In the genomic region with DNA sequence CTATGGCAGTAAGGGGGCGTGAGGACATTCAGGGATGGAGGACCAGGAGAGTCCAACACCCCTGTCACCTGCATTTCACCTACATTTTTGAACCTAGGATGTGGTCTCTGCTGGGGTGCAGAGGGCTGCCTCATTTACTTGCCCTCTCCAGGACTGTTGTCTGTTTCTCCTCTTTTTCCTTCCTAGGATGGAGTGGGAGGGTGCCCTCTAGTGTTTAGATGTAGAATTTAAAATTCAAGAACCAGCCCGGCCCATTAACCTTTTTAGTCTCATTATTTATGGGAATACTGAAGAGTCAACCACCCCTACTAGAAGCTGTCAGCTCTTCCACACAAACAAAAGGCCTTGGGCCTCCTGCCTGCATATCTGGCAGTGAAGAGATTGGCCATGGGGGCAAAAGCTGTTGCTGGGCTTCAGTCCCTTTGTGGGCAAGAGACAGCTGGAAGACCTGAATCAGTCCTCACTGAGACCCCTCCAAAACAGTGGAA, we compare ENCODE assay signal across 1 cellular context.
TF ChIP-seq lines count a peak whose summit lies in the region.

No MANE protein-coding gene starts in this region.

TF ChIP-seq in HCT116, 20 proteins besides CTCF, POLR2A, EP300 and RAD21 (continued from another document):
- TF ChIP-seq, protein P1, sequence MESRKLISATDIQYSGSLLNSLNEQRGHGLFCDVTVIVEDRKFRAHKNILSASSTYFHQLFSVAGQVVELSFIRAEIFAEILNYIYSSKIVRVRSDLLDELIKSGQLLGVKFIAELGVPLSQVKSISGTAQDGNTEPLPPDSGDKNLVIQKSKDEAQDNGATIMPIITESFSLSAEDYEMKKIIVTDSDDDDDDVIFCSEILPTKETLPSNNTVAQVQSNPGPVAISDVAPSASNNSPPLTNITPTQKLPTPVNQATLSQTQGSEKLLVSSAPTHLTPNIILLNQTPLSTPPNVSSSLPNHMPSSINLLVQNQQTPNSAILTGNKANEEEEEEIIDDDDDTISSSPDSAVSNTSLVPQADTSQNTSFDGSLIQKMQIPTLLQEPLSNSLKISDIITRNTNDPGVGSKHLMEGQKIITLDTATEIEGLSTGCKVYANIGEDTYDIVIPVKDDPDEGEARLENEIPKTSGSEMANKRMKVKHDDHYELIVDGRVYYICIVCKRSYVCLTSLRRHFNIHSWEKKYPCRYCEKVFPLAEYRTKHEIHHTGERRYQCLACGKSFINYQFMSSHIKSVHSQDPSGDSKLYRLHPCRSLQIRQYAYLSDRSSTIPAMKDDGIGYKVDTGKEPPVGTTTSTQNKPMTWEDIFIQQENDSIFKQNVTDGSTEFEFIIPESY (IDR thresholded peaks at IDR 0.05; ENCODE audit: extremely low read depth, insufficient replicate concordance, low read length): no peak
- TF ChIP-seq, protein P2, sequence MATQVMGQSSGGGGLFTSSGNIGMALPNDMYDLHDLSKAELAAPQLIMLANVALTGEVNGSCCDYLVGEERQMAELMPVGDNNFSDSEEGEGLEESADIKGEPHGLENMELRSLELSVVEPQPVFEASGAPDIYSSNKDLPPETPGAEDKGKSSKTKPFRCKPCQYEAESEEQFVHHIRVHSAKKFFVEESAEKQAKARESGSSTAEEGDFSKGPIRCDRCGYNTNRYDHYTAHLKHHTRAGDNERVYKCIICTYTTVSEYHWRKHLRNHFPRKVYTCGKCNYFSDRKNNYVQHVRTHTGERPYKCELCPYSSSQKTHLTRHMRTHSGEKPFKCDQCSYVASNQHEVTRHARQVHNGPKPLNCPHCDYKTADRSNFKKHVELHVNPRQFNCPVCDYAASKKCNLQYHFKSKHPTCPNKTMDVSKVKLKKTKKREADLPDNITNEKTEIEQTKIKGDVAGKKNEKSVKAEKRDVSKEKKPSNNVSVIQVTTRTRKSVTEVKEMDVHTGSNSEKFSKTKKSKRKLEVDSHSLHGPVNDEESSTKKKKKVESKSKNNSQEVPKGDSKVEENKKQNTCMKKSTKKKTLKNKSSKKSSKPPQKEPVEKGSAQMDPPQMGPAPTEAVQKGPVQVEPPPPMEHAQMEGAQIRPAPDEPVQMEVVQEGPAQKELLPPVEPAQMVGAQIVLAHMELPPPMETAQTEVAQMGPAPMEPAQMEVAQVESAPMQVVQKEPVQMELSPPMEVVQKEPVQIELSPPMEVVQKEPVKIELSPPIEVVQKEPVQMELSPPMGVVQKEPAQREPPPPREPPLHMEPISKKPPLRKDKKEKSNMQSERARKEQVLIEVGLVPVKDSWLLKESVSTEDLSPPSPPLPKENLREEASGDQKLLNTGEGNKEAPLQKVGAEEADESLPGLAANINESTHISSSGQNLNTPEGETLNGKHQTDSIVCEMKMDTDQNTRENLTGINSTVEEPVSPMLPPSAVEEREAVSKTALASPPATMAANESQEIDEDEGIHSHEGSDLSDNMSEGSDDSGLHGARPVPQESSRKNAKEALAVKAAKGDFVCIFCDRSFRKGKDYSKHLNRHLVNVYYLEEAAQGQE (IDR thresholded peaks at IDR 0.05; ENCODE audit: low read depth): no peak
- TF ChIP-seq, protein P3, sequence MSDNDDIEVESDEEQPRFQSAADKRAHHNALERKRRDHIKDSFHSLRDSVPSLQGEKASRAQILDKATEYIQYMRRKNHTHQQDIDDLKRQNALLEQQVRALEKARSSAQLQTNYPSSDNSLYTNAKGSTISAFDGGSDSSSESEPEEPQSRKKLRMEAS (IDR thresholded peaks at IDR 0.05): no peak
- no peak for TF ChIP-seq CEBPB (IDR thresholded peaks at IDR 0.05; ENCODE audit: low read depth)
- TF ChIP-seq SP1 (IDR thresholded peaks at IDR 0.05; ENCODE audit: low read depth): no peak
- no peak for TF ChIP-seq YY1 (IDR thresholded peaks at IDR 0.05; ENCODE audit: extremely low read depth, insufficient replicate concordance, low read depth, low read length)
